8 cellular contexts compared by ENCODE assay signal in the genomic region with DNA sequence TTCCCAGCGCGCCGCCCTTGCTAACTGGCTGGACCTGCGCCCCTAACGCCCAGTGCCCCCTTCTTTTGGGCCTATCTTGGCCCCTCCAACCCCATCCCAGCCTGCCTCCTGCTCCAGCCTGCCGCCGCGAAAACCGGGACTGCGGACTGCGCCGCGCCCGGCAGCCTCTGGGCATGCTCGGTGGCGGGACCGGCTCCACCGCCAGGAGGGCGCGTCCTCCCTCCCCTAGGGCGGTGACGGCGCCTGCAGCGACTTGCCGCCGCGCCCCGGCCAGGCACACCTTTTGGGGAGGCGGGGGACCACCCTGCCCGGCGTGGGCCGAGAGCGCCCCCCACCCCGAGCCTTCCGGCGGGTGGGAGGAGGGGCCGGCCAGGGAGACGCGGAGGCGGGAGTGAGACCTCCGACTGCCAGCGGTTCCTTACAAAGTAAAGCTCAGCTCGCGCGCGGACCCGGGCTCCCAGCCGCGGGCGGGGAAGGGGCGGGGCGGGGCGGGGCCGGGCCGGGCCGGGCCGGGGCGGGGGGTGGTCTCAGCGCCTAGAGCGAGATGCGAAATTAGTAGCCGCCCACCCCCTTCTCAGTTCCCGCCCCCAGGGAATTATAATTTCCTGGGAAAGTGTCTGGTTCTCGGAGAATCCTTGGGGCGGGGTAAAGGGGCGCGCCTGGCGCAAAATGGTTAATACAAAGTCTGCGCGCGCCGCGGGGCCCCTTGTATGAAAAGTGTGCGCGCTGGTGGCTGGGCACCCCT.
DNase-seq lines count a peak whose midpoint lies in the region; TF ChIP-seq lines count a peak whose summit lies in the region.

No MANE protein-coding gene starts in this region.

- H4K20me1 ChIP-seq in Karpas-422 (ENCODE audit: insufficient read depth, low read depth, low read length): no peaks in the 10 kb centered on the region

- H3K27ac ChIP-seq in Karpas-422 (ENCODE audit: low read length) (no peak overlapping the region), colonic mucosa (peak overlapping the region; percentile 88), layer of hippocampus (ENCODE audit: low read depth, low read length) (peak overlapping the region; percentile 88)

- no peaks in the 10 kb centered on the region for H3K9me2 ChIP-seq in Karpas-422 (replicated peaks; ENCODE audit: insufficient read depth, low read length)

- peak; percentile 85 for DNase-seq in activated CD4-positive, alpha-beta T cell treated with anti-CD3 and anti-CD28 coated beads, Interleukin-2, amount 10 ng/mL, durations not matched to agents 24 days and 14 days
- no peak for DNase-seq in activated CD4-positive, alpha-beta T cell treated with anti-CD3 and anti-CD28 coated beads for 1 hour
- DNase-seq in H4 (ENCODE audit: low spot score) (peak; percentile 79), Karpas-422 (no peak), SHP77 (lab: John Stamatoyannopoulos, UW) (peak; percentile 75 to 87), colonic mucosa (peak; percentile 82)
- DNase-seq in stimulated activated CD8-positive, alpha-beta memory T cell treated with anti-CD3 and anti-CD28 coated beads, Interleukin-4, amount 100 ng/mL, for 48 hours: peak; percentile 67

- no peaks in the 10 kb centered on the region for H3K36me3 Mint-ChIP-seq in activated CD4-positive, alpha-beta T cell treated with anti-CD3 and anti-CD28 coated beads, Interleukin-2, amount 10 ng/mL, durations not matched to agents 24 days and 14 days (ENCODE audit: low read depth)

- peak overlapping the region; percentile 72 for H3K27ac Mint-ChIP-seq in activated CD4-positive, alpha-beta T cell treated with anti-CD3 and anti-CD28 coated beads, Interleukin-2, amount 10 ng/mL, durations not matched to agents 24 days and 14 days

- peak overlapping the region; percentile 93 for H3K4me3 Mint-ChIP-seq in activated CD4-positive, alpha-beta T cell treated with anti-CD3 and anti-CD28 coated beads, Interleukin-2, amount 10 ng/mL, durations not matched to agents 24 days and 14 days

- no peaks in the 10 kb centered on the region for H3K79me2 ChIP-seq in Karpas-422 (ENCODE audit: low read length)

- no peaks in the 10 kb centered on the region for H3K36me3 ChIP-seq in Karpas-422 (ENCODE audit: insufficient read depth, low read length)
- no peaks in the 10 kb centered on the region for H3K36me3 ChIP-seq in colonic mucosa

- H3K4me1 Mint-ChIP-seq in activated CD4-positive, alpha-beta T cell treated with anti-CD3 and anti-CD28 coated beads, Interleukin-2, amount 10 ng/mL, durations not matched to agents 24 days and 14 days: peaks cover 18% of the 10 kb centered on the region

- no peaks in the 10 kb centered on the region for H3K9me3 Mint-ChIP-seq in activated CD4-positive, alpha-beta T cell treated with anti-CD3 and anti-CD28 coated beads, Interleukin-2, amount 10 ng/mL, durations not matched to agents 24 days and 14 days

- intact Hi-C loops in activated CD4-positive, alpha-beta T cell treated with anti-CD3 and anti-CD28 coated beads, Interleukin-2, amount 10 ng/mL, durations not matched to agents 24 days and 14 days (cut with micrococcal nuclease): loop anchor here (10.0 kb wide), 2 partner anchors 461 to 1659 kb away; partner anchors contain the start of genes C3orf80 and SHOX2
- intact Hi-C loops in colonic mucosa (cut with DNase I): loop anchor here (5.0 kb wide), 1 partner anchor 39 kb away; no protein-coding TSS in a partner anchor

- no peaks in the 10 kb centered on the region for H3K27me3 ChIP-seq in Karpas-422 (ENCODE audit: low read length)
- H3K27me3 ChIP-seq in colonic mucosa: peaks cover 7% of the 10 kb centered on the region
- H3K27me3 ChIP-seq in layer of hippocampus (ENCODE audit: control insufficient read depth, insufficient read depth, low read length): no peaks in the 10 kb centered on the region

- H3K9ac ChIP-seq in Karpas-422 (ENCODE audit: low read length): peak overlapping the region; percentile 44
- peak overlapping the region; percentile 72 to 88 for H3K9ac ChIP-seq in colonic mucosa (ENCODE audit: low read depth in 2 of 2, low read length in 2 of 2)

- peak; percentile 17 for TF ChIP-seq CTCF in colonic mucosa (IDR thresholded peaks at IDR 0.05)

- peaks cover 60% of the 10 kb centered on the region for H3K27me3 Mint-ChIP-seq in activated CD4-positive, alpha-beta T cell treated with anti-CD3 and anti-CD28 coated beads, Interleukin-2, amount 10 ng/mL, durations not matched to agents 24 days and 14 days

- peak overlapping the region; percentile 84; the same call in 1 of the 2 replicates for H2AFZ ChIP-seq in Karpas-422 (ENCODE audit: low read length)

- peak overlapping the region; percentile 65 for H3K4me2 ChIP-seq in Karpas-422 (ENCODE audit: low read depth, low read length, poor library complexity, severe bottlenecking)

- H3K4me1 ChIP-seq in Karpas-422 (ENCODE audit: low read length): peaks cover 4% of the 10 kb centered on the region
- peaks cover 4% of the 10 kb centered on the region for H3K4me1 ChIP-seq in colonic mucosa

- peak overlapping the region; percentile 58; the same call in 1 of the 2 replicates for H3K4me3 ChIP-seq in Karpas-422 (ENCODE audit: low read length)
- H3K4me3 ChIP-seq in colonic mucosa: peak overlapping the region; percentile 55

- no peaks in the 10 kb centered on the region for H3K9me3 ChIP-seq in Karpas-422 (ENCODE audit: low read length)
- no peaks in the 10 kb centered on the region for H3K9me3 ChIP-seq in colonic mucosa

Comparison
In these comparisons a context has a peak if more than half of its experiments do, and no peak if none do; other contexts are left out.
1. DNase-seq: peak in activated CD4-positive, alpha-beta T cell treated with anti-CD3 and anti-CD28 coated beads, Interleukin-2, amount 10 ng/mL, durations not matched to agents 24 days and 14 days (single experiment), H4 (single experiment), SHP77 (2 of 2), colonic mucosa (single experiment) and stimulated activated CD8-positive, alpha-beta memory T cell treated with anti-CD3 and anti-CD28 coated beads, Interleukin-4, amount 100 ng/mL, for 48 hours (single experiment); none in activated CD4-positive, alpha-beta T cell treated with anti-CD3 and anti-CD28 coated beads for 1 hour (single experiment) and Karpas-422 (single experiment).